ENCODE assay signal across 8 cellular contexts in genomic region chr16:29604641-29605549, GRCh38. TPM values are rescaled to one million over a fixed set of nuclear protein-coding genes. Genes with fewer than 3 reads are reported as not detected.
DNase-seq lines count a peak whose midpoint lies in the region; TF ChIP-seq lines count a peak whose summit lies in the region.
"Not testable (repeated sequence)": the region's sequence is repeated elsewhere in the genome, so short reads cannot be mapped to it uniquely, and the experiment has no call there.

No MANE protein-coding gene starts in this region.

- DNase-seq in CD4-positive, alpha-beta memory T cell; activated T-cell treated with anti-CD3 and anti-CD28 coated beads, Interleukin-2, amount 50 U/mL, for 24 hours; left ventricle myocardium inferior: not testable (repeated sequence)
- peak; percentile 75 for DNase-seq in HK-2 (ENCODE audit: unreplicated experiment)
- peak; percentile 24 for DNase-seq in RWPE1 (ENCODE audit: low spot score)
- peak; percentile 68 for DNase-seq in choroid plexus epithelial cell (ENCODE audit: low read depth)

- H3K4me3 Mint-ChIP-seq in CD4-positive, alpha-beta memory T cell, result peak overlapping the region in 1 of 8 donors; percentile 39
- H3K4me3 Mint-ChIP-seq in activated T-cell treated with anti-CD3 and anti-CD28 coated beads, Interleukin-2, amount 50 U/mL, for 24 hours, result not testable (repeated sequence)
- H3K4me3 Mint-ChIP-seq in nephron, result peak overlapping the region in 2 of 3 experiments; percentile 22 to 64

- intact Hi-C loops in CD4-positive, alpha-beta memory T cell (cut with micrococcal nuclease); left ventricle myocardium inferior (cut with micrococcal nuclease): not testable (repeated sequence)

- not testable (repeated sequence) for H3K9me3 ChIP-seq in CD4-positive, alpha-beta memory T cell (ENCODE audit: control insufficient read depth in 1 of 2, low read length in 2 of 2); left ventricle myocardium inferior (replicated peaks); stomach smooth muscle (ENCODE audit: control insufficient read depth in 2 of 2, low read length in 2 of 2)

- not testable (repeated sequence) for H3K27ac ChIP-seq in CD4-positive, alpha-beta memory T cell (ENCODE audit: low read depth, low read length)
- H3K27ac ChIP-seq in RWPE1 (peak overlapping the region; percentile 76), left ventricle myocardium inferior (replicated peaks) (peak overlapping the region; percentile 54), stomach smooth muscle (ENCODE audit: low read length) (peak overlapping the region; percentile 55)

- not testable (repeated sequence) for H3K4me3 ChIP-seq in CD4-positive, alpha-beta memory T cell (ENCODE audit: low read length in 2 of 2); choroid plexus epithelial cell (ENCODE audit: low read depth, low read length); left ventricle myocardium inferior; stomach smooth muscle (ENCODE audit: low read length in 2 of 2)

- not testable (repeated sequence) for TF ChIP-seq CTCF in RWPE1 (conservative IDR thresholded peaks at IDR 0.05; ENCODE audit: low read depth); choroid plexus epithelial cell (conservative IDR thresholded peaks at IDR 0.05; ENCODE audit: low read depth, low read length); left ventricle myocardium inferior (IDR thresholded peaks at IDR 0.05; ENCODE audit: borderline replicate concordance); nephron (IDR thresholded peaks at IDR 0.05; ENCODE audit: unreplicated experiment in 3 of 3)

- not testable (repeated sequence) for H3K36me3 Mint-ChIP-seq in CD4-positive, alpha-beta memory T cell; nephron (ENCODE audit: low read depth)
- peaks cover 85% of the 10 kb centered on the region for H3K36me3 Mint-ChIP-seq in activated T-cell treated with anti-CD3 and anti-CD28 coated beads, Interleukin-2, amount 50 U/mL, for 24 hours (ENCODE audit: low read depth)

- peaks cover 24% of the 10 kb centered on the region for H3K4me1 ChIP-seq in CD4-positive, alpha-beta memory T cell (ENCODE audit: insufficient read depth, low read length)
- H3K4me1 ChIP-seq in left ventricle myocardium inferior (peaks cover 55% of the 10 kb centered on the region), stomach smooth muscle (ENCODE audit: control insufficient read depth, insufficient read depth, low read length) (peaks cover 41% of the 10 kb centered on the region)

- not testable (repeated sequence) for H3K9me3 Mint-ChIP-seq in CD4-positive, alpha-beta memory T cell; activated T-cell treated with anti-CD3 and anti-CD28 coated beads, Interleukin-2, amount 50 U/mL, for 24 hours; nephron

- H3K36me3 ChIP-seq in CD4-positive, alpha-beta memory T cell (ENCODE audit: insufficient read depth, low read length); left ventricle myocardium inferior; stomach smooth muscle (ENCODE audit: control insufficient read depth in 2 of 2, insufficient read depth in 2 of 2, low read length in 2 of 2): not testable (repeated sequence)

- not testable (repeated sequence) for H3K27me3 Mint-ChIP-seq in CD4-positive, alpha-beta memory T cell; activated T-cell treated with anti-CD3 and anti-CD28 coated beads, Interleukin-2, amount 50 U/mL, for 24 hours; nephron (ENCODE audit: low read depth)

- peak overlapping the region in 5 of 7 donors; percentile 45 to 86 (median 77) for H3K27ac Mint-ChIP-seq in CD4-positive, alpha-beta memory T cell
- H3K27ac Mint-ChIP-seq in activated T-cell treated with anti-CD3 and anti-CD28 coated beads, Interleukin-2, amount 50 U/mL, for 24 hours, result peak overlapping the region; percentile 92
- H3K27ac Mint-ChIP-seq in nephron, result peak overlapping the region; percentile 85 to 93 (median 88)

- not testable (repeated sequence) for H3K9ac ChIP-seq in stomach smooth muscle (ENCODE audit: low read length in 2 of 2)

- CTCF ChIA-PET in CD4-positive, alpha-beta memory T cell (lab: Charles Lee; ENCODE audit: partially characterized antibody), result not testable (repeated sequence)
- CTCF ChIA-PET in RWPE1 (lab: Yijun Ruan, JAX), result interaction anchor here (0.6 kb wide), 1 partner anchor 10 kb away, joined by 3 read pairs; no protein-coding TSS in a partner anchor

- POLR2A ChIA-PET in CD4-positive, alpha-beta memory T cell (lab: Charles Lee; ENCODE audit: partially characterized antibody); RWPE1 (lab: Yijun Ruan, JAX; ENCODE audit: low non-redundant PET): not testable (repeated sequence)

- H3K27me3 ChIP-seq in CD4-positive, alpha-beta memory T cell (ENCODE audit: insufficient read depth, low read length); left ventricle myocardium inferior (ENCODE audit: low read depth); stomach smooth muscle (ENCODE audit: control insufficient read depth in 1 of 2, insufficient read depth in 2 of 2, low read length in 2 of 2): not testable (repeated sequence)

- peaks cover 18 to 64% (median 39%) of the 10 kb centered on the region in 4 donors for H3K4me1 Mint-ChIP-seq in CD4-positive, alpha-beta memory T cell
- peaks cover 72% of the 10 kb centered on the region for H3K4me1 Mint-ChIP-seq in activated T-cell treated with anti-CD3 and anti-CD28 coated beads, Interleukin-2, amount 50 U/mL, for 24 hours (ENCODE audit: low read depth)
- peaks cover 59% of the 10 kb centered on the region for H3K4me1 Mint-ChIP-seq in nephron

RNA-seq across cellular contexts. Expression of gene SPN, which starts 58.2 kb away (rescaled TPM):
- total RNA-seq in CD4-positive, alpha-beta memory T cell, result 100 to 1,000 TPM; 168 to 175 TPM
- 100 to 1,000 TPM in 1 of 2 donors, 10 to 100 TPM in 1; 86.3 to 208 TPM for polyA plus RNA-seq in CD4-positive, alpha-beta memory T cell
- total RNA-seq in left ventricle myocardium inferior, result 1.3 TPM

Comparison
In these comparisons a context has a peak if more than half of its experiments do, and no peak if none do; other contexts are left out.
1. RNA of gene SPN, which starts 58.2 kb away (total RNA-seq): 168 to 175 TPM in CD4-positive, alpha-beta memory T cell; 1.3 TPM in left ventricle myocardium inferior (single experiment); every median in the first group is over 10 times any median in the second.
2. Peak in every context shown above with its lines, with median percentiles within 50 percentile points of each other: H3K27ac Mint-ChIP-seq.